Comparison of ENCODE assay signal across 15 cellular contexts in the genomic region with DNA sequence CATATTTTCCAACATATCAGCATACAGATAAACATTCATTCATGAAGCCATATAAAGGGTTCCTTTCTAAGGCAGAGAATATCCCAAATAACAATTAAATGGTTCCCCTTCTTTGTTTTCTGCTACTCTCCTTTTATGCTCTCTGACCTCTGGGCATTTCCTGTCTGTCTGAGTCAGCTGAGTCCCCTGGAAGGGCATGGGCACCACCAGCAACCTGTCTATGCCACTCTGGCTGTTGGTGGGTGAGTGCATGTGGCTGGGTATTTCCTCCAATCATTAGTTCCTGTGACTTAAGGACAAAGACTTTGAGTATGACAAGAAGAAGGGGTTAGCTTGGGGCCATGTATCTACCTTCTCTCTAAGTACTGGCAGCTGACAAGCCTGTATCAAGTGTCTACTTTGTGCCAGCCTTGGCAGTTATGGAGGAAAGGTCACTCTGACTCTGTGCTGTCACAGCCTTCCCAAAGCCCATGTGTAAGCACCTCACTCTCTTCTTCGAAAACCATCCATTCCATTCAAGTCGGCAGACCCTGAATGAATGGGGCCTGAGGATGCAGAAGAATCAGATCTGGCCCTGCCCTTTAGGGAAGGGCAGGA.
"Had no signal": no experiment of that assay in that cellular context is flagged by ENCODE, and none has a peak within 500 bp of the region (broad histone marks: within the 10 kb centered on the region; RNA-seq: fewer than 3 reads in every experiment).

No MANE protein-coding gene starts in this region.

- DNase-seq: activated CD4-positive, alpha-beta T cell treated with anti-CD3 and anti-CD28 coated beads, Interleukin-2, amount 50 U/mL, for 48 hours; activated CD4-positive, CD25-positive, alpha-beta regulatory T cell treated with anti-CD3 and anti-CD28 coated beads, Interleukin-2, amount 50 U/mL, for 72 hours; activated naive CD4-positive, alpha-beta T cell treated with anti-CD3 and anti-CD28 coated beads, Interleukin-2, amount 10 ng/mL, durations not matched to agents 7 days and 5 days; activated T-cell treated with anti-CD3 and anti-CD28 coated beads, Interleukin-2, amount 50 U/mL, for 24 hours; adrenal gland; caudate nucleus; colonic mucosa; esophagus squamous epithelium; lower lobe of right lung; pancreas; stimulated activated CD4-positive, alpha-beta T cell treated with anti-CD3 and anti-CD28 coated beads, Interleukin-4, amount 100 ng/mL, for 24 hours; stimulated activated naive CD4-positive, alpha-beta T cell had no signal

- H3K27me3 ChIP-seq: adrenal gland, colonic mucosa, esophagus squamous epithelium, pancreas, tibial nerve, vagina had no signal

- H3K27ac ChIP-seq: colonic mucosa, esophagus squamous epithelium, lower lobe of right lung, pancreas, skin epidermis, vagina had no signal

- H3K36me3 ChIP-seq: adrenal gland, colonic mucosa, pancreas, vagina had no signal

- H3K4me1 ChIP-seq: colonic mucosa, lower lobe of right lung, pancreas had no signal

- H3K9me3 ChIP-seq: adrenal gland, colonic mucosa, esophagus squamous epithelium, lower lobe of right lung, pancreas, tibial nerve, vagina had no signal

- ATAC-seq: lower lobe of right lung, pancreas had no signal

- H3K4me3 ChIP-seq: adrenal gland, colonic mucosa, esophagus squamous epithelium, lower lobe of right lung, pancreas, skin epidermis, tibial nerve, vagina had no signal
